ENCODE assay signal across 13 cellular contexts in genomic region chr6:30707281-30707850, GRCh38. TPM values are rescaled to one million over a fixed set of nuclear protein-coding genes. Genes with fewer than 3 reads are reported as not detected.
DNase-seq lines count a peak whose midpoint lies in the region; ATAC-seq and TF ChIP-seq lines count a peak whose summit lies in the region.
"Had no signal": no experiment of that assay in that cellular context is flagged by ENCODE, and none has a peak within 500 bp of the region (broad histone marks: within the 10 kb centered on the region; RNA-seq: fewer than 3 reads in every experiment).

No MANE protein-coding gene starts in this region.

- no peak overlapping the region for H3K27ac ChIP-seq in coronary artery

- peaks cover 11% of the 10 kb centered on the region for H3K4me1 Mint-ChIP-seq in stimulated activated naive CD8-positive, alpha-beta T cell treated with anti-CD3 and anti-CD28 coated beads, Interleukin-15, Interleukin-2, amounts not matched to agents 100 ng/mL and 50 ng/mL, for 24 hours (ENCODE audit: low read depth)

- peaks cover 74% of the 10 kb centered on the region for H3K36me3 Mint-ChIP-seq in stimulated activated naive CD8-positive, alpha-beta T cell treated with anti-CD3 and anti-CD28 coated beads, Interleukin-15, Interleukin-2, amounts not matched to agents 100 ng/mL and 50 ng/mL, for 24 hours (ENCODE audit: low read depth)

- ATAC-seq in stimulated activated naive CD8-positive, alpha-beta T cell treated with anti-CD3 and anti-CD28 coated beads, Interleukin-15, Interleukin-2, amounts not matched to agents 100 U/mL and 50 U/mL, for 24 hours = no peak
- ATAC-seq in HG02870 (IDR thresholded peaks at IDR 0.05; ENCODE audit: unreplicated experiment) = no peak
- ATAC-seq in HG03460 (IDR thresholded peaks at IDR 0.05; ENCODE audit: unreplicated experiment) = no peak
- ATAC-seq in GM19455 (IDR thresholded peaks at IDR 0.05; ENCODE audit: unreplicated experiment) = no peak
- ATAC-seq: naive thymus-derived CD8-positive, alpha-beta T cell had no signal

- no peaks in the 10 kb centered on the region for H3K27me3 Mint-ChIP-seq in stimulated activated naive CD8-positive, alpha-beta T cell treated with anti-CD3 and anti-CD28 coated beads, Interleukin-15, Interleukin-2, amounts not matched to agents 100 ng/mL and 50 ng/mL, for 24 hours
- H3K27me3 Mint-ChIP-seq: activated CD4-positive, alpha-beta memory T cell treated with anti-CD3 and anti-CD28 coated beads, Interleukin-2, amount 10 ng/mL, durations not matched to agents 7 days and 5 days; activated naive CD4-positive, alpha-beta T cell treated with anti-CD3 and anti-CD28 coated beads, Interleukin-2, amount 50 U/mL, for 24 hours; naive thymus-derived CD8-positive, alpha-beta T cell; type B pancreatic cell had no signal

- H3K27ac Mint-ChIP-seq in stimulated activated naive CD8-positive, alpha-beta T cell treated with anti-CD3 and anti-CD28 coated beads, Interleukin-15, Interleukin-2, amounts not matched to agents 100 ng/mL and 50 ng/mL, for 24 hours = peak overlapping the region; percentile 2
- H3K27ac Mint-ChIP-seq: activated CD4-positive, alpha-beta memory T cell treated with anti-CD3 and anti-CD28 coated beads, Interleukin-2, amount 10 ng/mL, durations not matched to agents 7 days and 5 days; type B pancreatic cell had no signal

- no peak overlapping the region for H3K4me3 Mint-ChIP-seq in stimulated activated naive CD8-positive, alpha-beta T cell treated with anti-CD3 and anti-CD28 coated beads, Interleukin-15, Interleukin-2, amounts not matched to agents 100 ng/mL and 50 ng/mL, for 24 hours
- H3K4me3 Mint-ChIP-seq: activated CD4-positive, alpha-beta memory T cell treated with anti-CD3 and anti-CD28 coated beads, Interleukin-2, amount 10 ng/mL, durations not matched to agents 7 days and 5 days; activated naive CD4-positive, alpha-beta T cell treated with anti-CD3 and anti-CD28 coated beads, Interleukin-2, amount 50 U/mL, for 24 hours; naive thymus-derived CD8-positive, alpha-beta T cell; type B pancreatic cell had no signal

- no peak overlapping the region for H3K4me3 ChIP-seq in coronary artery

- no peak for DNase-seq in stimulated activated naive CD8-positive, alpha-beta T cell treated with anti-CD3 and anti-CD28 coated beads, Interleukin-15, Interleukin-2, amounts not matched to agents 100 U/mL and 50 U/mL, for 24 hours
- DNase-seq in NCI-H69 (lab: John Stamatoyannopoulos, UW) = peak; percentile 94
- DNase-seq in coronary artery (ENCODE audit: low spot score) = peak; percentile 49
- no peak for DNase-seq in G401 (ENCODE audit: low spot score)
- DNase-seq: activated CD4-positive, alpha-beta memory T cell treated with anti-CD3 and anti-CD28 coated beads, Interleukin-2, amount 10 ng/mL, durations not matched to agents 7 days and 5 days; SW 1271 had no signal

- in situ Hi-C loops in G401 (cut with HindIII; ENCODE audit: low sequenced_read_pairs) = no loop called here

- TF ChIP-seq CTCF in coronary artery (IDR thresholded peaks at IDR 0.05) = no peak

- H3K9me3 Mint-ChIP-seq in stimulated activated naive CD8-positive, alpha-beta T cell treated with anti-CD3 and anti-CD28 coated beads, Interleukin-15, Interleukin-2, amounts not matched to agents 100 ng/mL and 50 ng/mL, for 24 hours = no peaks in the 10 kb centered on the region
- H3K9me3 Mint-ChIP-seq: activated CD4-positive, alpha-beta memory T cell treated with anti-CD3 and anti-CD28 coated beads, Interleukin-2, amount 10 ng/mL, durations not matched to agents 7 days and 5 days; activated naive CD4-positive, alpha-beta T cell treated with anti-CD3 and anti-CD28 coated beads, Interleukin-2, amount 50 U/mL, for 24 hours; naive thymus-derived CD8-positive, alpha-beta T cell; type B pancreatic cell had no signal

RNA-seq across cellular contexts. Expression of gene MDC1, which starts 9.7 kb away (rescaled TPM):
- 2.5 and 14.3 TPM in 2 replicates for total RNA-seq in G401 (2014; rRNA removed; shearing (Covaris generic))

RNA-seq across cellular contexts. Expression of gene TUBB, which starts 12.8 kb away (rescaled TPM):
- total RNA-seq in G401 (2014; rRNA removed; shearing (Covaris generic)) = 456 and 575 TPM in 2 replicates

RNA-seq across cellular contexts. Expression of gene NRM, which starts 16.6 kb away (rescaled TPM):
- total RNA-seq in G401 (2014; rRNA removed; shearing (Covaris generic)) = 2.6 and 8.8 TPM in 2 replicates

RNA-seq across cellular contexts. Expression of gene PPP1R18, which starts 20.9 kb away (rescaled TPM):
- total RNA-seq in G401 (2014; rRNA removed; shearing (Covaris generic)) = 53.7 and 54.3 TPM in 2 replicates

RNA-seq across cellular contexts. Expression of gene DHX16, which starts 34.6 kb away (rescaled TPM):
- total RNA-seq in G401 (2014; rRNA removed; shearing (Covaris generic)) = 59.8 and 73.2 TPM in 2 replicates

Comparison
In these comparisons a context has a peak if more than half of its experiments do, and no peak if none do; other contexts are left out.
1. DNase-seq: peak in NCI-H69 (single experiment) and coronary artery (single experiment); none in stimulated activated naive CD8-positive, alpha-beta T cell treated with anti-CD3 and anti-CD28 coated beads, Interleukin-15, Interleukin-2, amounts not matched to agents 100 U/mL and 50 U/mL, for 24 hours (single experiment) and G401 (single experiment).